8 cellular contexts compared by ENCODE assay signal in the genomic region with DNA sequence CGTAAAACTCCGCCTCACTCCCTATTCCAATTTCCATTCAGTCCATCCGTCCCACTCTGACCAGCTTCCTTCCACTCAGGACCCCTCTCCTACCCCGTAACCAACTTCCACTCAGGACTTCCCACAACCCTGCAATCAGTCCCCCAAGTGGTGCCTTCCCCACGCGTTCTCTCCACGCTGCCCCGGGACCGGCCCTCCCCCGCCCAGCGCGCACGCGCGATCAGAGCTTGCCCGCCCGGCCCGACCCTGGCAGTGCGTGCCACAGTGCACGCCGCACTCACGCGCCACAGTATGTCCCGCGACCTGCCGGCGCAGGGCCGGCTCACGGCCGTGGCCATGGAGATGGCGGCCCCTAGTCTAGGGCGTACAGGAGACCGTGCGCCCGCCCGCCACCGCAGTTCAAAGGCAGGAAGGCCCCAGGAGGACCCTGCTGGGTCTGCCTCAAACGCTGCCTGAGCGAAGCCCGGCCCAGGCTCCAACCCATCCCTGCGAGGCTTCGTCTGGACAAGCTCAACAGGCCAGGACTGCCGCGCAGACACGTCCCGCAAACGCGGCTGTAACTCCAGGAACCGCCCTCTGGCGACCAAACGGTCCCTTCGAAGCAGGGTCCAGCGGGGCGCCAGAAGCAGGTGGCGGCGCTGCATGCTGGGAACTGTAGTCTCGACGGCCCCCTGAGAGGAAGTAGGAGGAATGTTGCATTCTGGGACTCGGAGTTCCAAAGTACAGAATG. TPM values are rescaled to one million over a fixed set of nuclear protein-coding genes. Genes with fewer than 3 reads are reported as not detected.
DNase-seq lines count a peak whose midpoint lies in the region; ATAC-seq, FAIRE-seq and TF ChIP-seq lines count a peak whose summit lies in the region.

A gene with protein sequence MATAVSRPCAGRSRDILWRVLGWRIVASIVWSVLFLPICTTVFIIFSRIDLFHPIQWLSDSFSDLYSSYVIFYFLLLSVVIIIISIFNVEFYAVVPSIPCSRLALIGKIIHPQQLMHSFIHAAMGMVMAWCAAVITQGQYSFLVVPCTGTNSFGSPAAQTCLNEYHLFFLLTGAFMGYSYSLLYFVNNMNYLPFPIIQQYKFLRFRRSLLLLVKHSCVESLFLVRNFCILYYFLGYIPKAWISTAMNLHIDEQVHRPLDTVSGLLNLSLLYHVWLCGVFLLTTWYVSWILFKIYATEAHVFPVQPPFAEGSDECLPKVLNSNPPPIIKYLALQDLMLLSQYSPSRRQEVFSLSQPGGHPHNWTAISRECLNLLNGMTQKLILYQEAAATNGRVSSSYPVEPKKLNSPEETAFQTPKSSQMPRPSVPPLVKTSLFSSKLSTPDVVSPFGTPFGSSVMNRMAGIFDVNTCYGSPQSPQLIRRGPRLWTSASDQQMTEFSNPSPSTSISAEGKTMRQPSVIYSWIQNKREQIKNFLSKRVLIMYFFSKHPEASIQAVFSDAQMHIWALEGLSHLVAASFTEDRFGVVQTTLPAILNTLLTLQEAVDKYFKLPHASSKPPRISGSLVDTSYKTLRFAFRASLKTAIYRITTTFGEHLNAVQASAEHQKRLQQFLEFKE (minus strand): TSS at position 373 of the 730 bp plus-strand sequence. CDS start 35 bp downstream, at position 338.

- peaks cover 0 to 8% of the 10 kb centered on the region in 2 experiments; a peak in 1 of 5 replicates for H3K36me3 ChIP-seq in HepG2 (replicated peaks in 1 of 2; ENCODE audit: control insufficient read depth in 1 of 2, insufficient read depth in 2 of 2, low read length in 2 of 2)

- peaks cover 0 to 18% (median 14%) of the 10 kb centered on the region in 7 donors for H3K9me3 Mint-ChIP-seq in CD14-positive monocyte

- no peaks in the 10 kb centered on the region for H3K27me3 ChIP-seq in HepG2 (ENCODE audit: control insufficient read depth in 1 of 2, insufficient read depth in 2 of 2, low read length in 2 of 2)

- peaks cover 1 to 4% (median 2%) of the 10 kb centered on the region in 3 donors for H3K27me3 Mint-ChIP-seq in CD14-positive monocyte (ENCODE audit: low read depth in 3 of 3)

- TF ChIP-seq EP300 in HepG2 (IDR thresholded peaks at IDR 0.05; ENCODE audit: low read depth in 2 of 2, low read length in 2 of 2) = peak; percentile 13 to 36; a peak in 1 of 4 replicates
- TF ChIP-seq EP300 in HepG2 (CRISPR knock-in tag; IDR thresholded peaks at IDR 0.05; ENCODE audit: borderline replicate concordance) = peak; percentile 27; the same call in 1 of the 2 replicates

- peak; percentile 75 to 77; a peak in 3 of 4 replicates for TF ChIP-seq POLR2A in HepG2 (IDR thresholded peaks at IDR 0.05; ENCODE audit: insufficient read depth in 1 of 2, low read depth in 2 of 2, low read length in 2 of 2)

- TF ChIP-seq CTCF in CD14-positive monocyte (IDR thresholded peaks at IDR 0.05) (peak; percentile 5), HepG2 (CRISPR knock-in tag; IDR thresholded peaks at IDR 0.05) (peak; percentile 72)

- H3K4me1 ChIP-seq in HepG2 (ENCODE audit: insufficient read depth, low read length) = peaks cover 24% of the 10 kb centered on the region

- H4K20me1 ChIP-seq in HepG2 (ENCODE audit: insufficient read depth, low read length) = no peaks in the 10 kb centered on the region; the same call in 1 of the 2 replicates

- H3K27ac Mint-ChIP-seq in CD14-positive monocyte = peak within 1 kb of the TSS; percentile 94 to 99 (median 97)

- BruUV-seq in HepG2 (replicated peaks; lab: Mats Ljungman, UMichigan) = TSS peak; percentile 48

- intact Hi-C loops in CD14-positive monocyte (cut with micrococcal nuclease) (loop anchor here (2.0 to 5.0 kb wide), 4 partner anchors 54 to 215 kb away; a partner anchor contains a TSS), HepG2 (cut with micrococcal nuclease; ENCODE audit: unreplicated experiment) (loop anchor here (5.0 kb wide), 1 partner anchor 879 kb away; a partner anchor contains a TSS)

- CTCF ChIA-PET in HepG2 (lab: Yijun Ruan, JAX; ENCODE audit: low intra/inter-chr PET ratio, low total read pairs) = no interaction called here

- WGBS in HepG2 (ENCODE audit: low lambda C conversion rate) = 1% methylated on average over 26 of the region's 59 CpGs

- POLR2A ChIA-PET in HepG2 (lab: Yijun Ruan, JAX) = interaction anchor here (1.3 kb wide), 2 partner anchors 52 to 108 kb away, joined by 3 to 4 read pairs; a partner anchor contains a TSS

- peak; percentile 96 for FAIRE-seq in HepG2 (lab: Jason Lieb, UNC)

- H3K4me2 ChIP-seq in HepG2 (ENCODE audit: low read depth, low read length) = peak within 1 kb of the TSS; percentile 90

- H3K9me3 ChIP-seq in HepG2 (ENCODE audit: low read length) = peaks cover 12% of the 10 kb centered on the region

- peak; percentile 86 for ATAC-seq in GM19397 (IDR thresholded peaks at IDR 0.05; ENCODE audit: unreplicated experiment)
- peak; percentile 84 for ATAC-seq in HG03571 (IDR thresholded peaks at IDR 0.05; ENCODE audit: unreplicated experiment)
- ATAC-seq in HepG2 = peak; percentile 97

- in situ Hi-C loops in HepG2 (cut with HindIII; ENCODE audit: extremely low pct_ligation_motif_present, low pct_unique_long_range_greater_than_20kb) = no loop called here

- H3K4me3 ChIP-seq in HepG2 (replicated peaks in 1 of 3; ENCODE audit: insufficient read depth in 1 of 3, low read depth in 2 of 3, low read length in 3 of 3) = peak within 1 kb of the TSS; percentile 68 to 94 (median 82)

- peaks cover 22% of the 10 kb centered on the region for H3K4me1 Mint-ChIP-seq in CD14-positive monocyte

- peak within 1 kb of the TSS; percentile 90 for H2AFZ ChIP-seq in HepG2 (ENCODE audit: low read length)

- peaks cover 0 to 2% of the 10 kb centered on the region in 2 donors for H3K36me3 Mint-ChIP-seq in CD14-positive monocyte

- H3K27ac ChIP-seq in HepG2 (ENCODE audit: extremely low read length, insufficient read depth, low read length) = peak within 1 kb of the TSS; percentile 96

- TF ChIP-seq RAD21 in HepG2 (CRISPR knock-in tag; IDR thresholded peaks at IDR 0.05) = 0 out of 2 replicates have a peak, but pooled peaks have one; percentile 27

- peak within 1 kb of the TSS; percentile 88 for H3K9ac ChIP-seq in HepG2 (ENCODE audit: insufficient read depth, low read depth, low read length)

- DNase-seq in CD14-positive monocyte (ENCODE audit: low spot score) (peak; percentile 84), NCI-H82 (lab: John Stamatoyannopoulos, UW) (peak; percentile 99), dermis blood vessel endothelial cell (peak; percentile 98), HepG2 (ENCODE audit: low spot score) (peak; percentile 98)
- peak; percentile 83 to 88 for DNase-seq in activated CD4-positive, alpha-beta T cell treated with anti-CD3 and anti-CD28 coated beads, Interleukin-2, amount 50 U/mL, for 48 hours
- peak; percentile 85 for DNase-seq in stimulated activated CD4-positive, alpha-beta T cell treated with anti-CD3 and anti-CD28 coated beads, Interleukin-4, amount 100 ng/mL, for 1 hour

- peaks cover 43% of the 10 kb centered on the region for H3K79me2 ChIP-seq in HepG2 (ENCODE audit: insufficient read depth, low read length)

- H3K4me3 Mint-ChIP-seq in CD14-positive monocyte = peak within 1 kb of the TSS; percentile 93 to 98

TF ChIP-seq in HepG2, 621 proteins besides CTCF, POLR2A, EP300 and RAD21 (continues in another document):
- no peak for TF ChIP-seq NFATC3 (CRISPR knock-in tag; IDR thresholded peaks at IDR 0.05)
- TF ChIP-seq, protein P1, sequence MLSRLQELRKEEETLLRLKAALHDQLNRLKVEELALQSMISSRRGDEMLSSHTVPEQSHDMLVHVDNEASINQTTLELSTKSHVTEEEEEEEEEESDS (CRISPR knock-in tag; IDR thresholded peaks at IDR 0.05; ENCODE audit: borderline replicate concordance) = peak; percentile 75; the same call in 1 of the 2 replicates
- TF ChIP-seq NFYC (CRISPR knock-in tag; IDR thresholded peaks at IDR 0.05) = no peak
- no peak for TF ChIP-seq SMAD9 (CRISPR knock-in tag; IDR thresholded peaks at IDR 0.05)
- peak; percentile 92; the same call in 1 of the 2 replicates for TF ChIP-seq ZNF350 (CRISPR knock-in tag; IDR thresholded peaks at IDR 0.05; ENCODE audit: borderline replicate concordance, low read depth)
- peak; percentile 51; the same call in 1 of the 2 replicates for TF ChIP-seq ZFP1 (CRISPR knock-in tag; IDR thresholded peaks at IDR 0.05)
- no peak for TF ChIP-seq EZH2 (conservative IDR thresholded peaks at IDR 0.05; ENCODE audit: low read depth, low read length)

RNA-seq across cellular contexts. Expression of the gene that starts here (rescaled TPM):
- polyA plus RNA-seq in CD14-positive monocyte = 1 to 10 TPM; 4.7 to 6.1 TPM
- total RNA-seq in dermis blood vessel endothelial cell = 15.0 and 36.8 TPM in 2 replicates
- 44.6 and 50.9 TPM in 2 replicates for total RNA-seq in HepG2 (2016; rRNA removed; fragmentation: Illumina TruSeq; extraction: Trizol)
- total RNA-seq in HepG2 (2016; cell fraction: cytosol; rRNA removed; fragmentation: Illumina TruSeq; extraction: Trizol; ENCODE audit: low read depth) = 14.3 TPM in 2 replicates
- 43.8 and 49.0 TPM in 2 replicates for total RNA-seq in HepG2 (2016; cell fraction: insoluble cytoplasmic fraction; rRNA removed; fragmentation: Illumina TruSeq; extraction: Trizol)
- total RNA-seq in HepG2 (2016; cell fraction: membrane; rRNA removed; fragmentation: Illumina TruSeq; extraction: Trizol) = 24.9 and 31.6 TPM in 2 replicates
- total RNA-seq in HepG2 (2016; cell fraction: nucleus; rRNA removed; fragmentation: Illumina TruSeq; extraction: Trizol) = 44.8 and 50.7 TPM in 2 replicates
- 20.9 and 38.1 TPM in 2 replicates for polyA plus RNA-seq in HepG2 (2011; rRNA removed)
- 19.6 and 22.9 TPM in 2 replicates for polyA plus RNA-seq in HepG2 (2011; cell fraction: cytosol; rRNA removed)
- 7.1 and 8.4 TPM in 2 replicates for polyA plus RNA-seq in HepG2 (2011; cell fraction: nucleus; rRNA removed)
- polyA plus RNA-seq in HepG2 (2012) = 12.2 and 17.5 TPM in 2 replicates
- 3.9 and 4.1 TPM in 2 replicates for polyA plus RNA-seq in HepG2 (2016; cell fraction: cytosol; fragmentation: Illumina TruSeq; extraction: Trizol; ENCODE audit: low read depth)
- polyA plus RNA-seq in HepG2 (2016; cell fraction: insoluble cytoplasmic fraction; fragmentation: Illumina TruSeq; extraction: Trizol; ENCODE audit: low read depth) = 28.2 and 29.8 TPM in 2 replicates
- polyA plus RNA-seq in HepG2 (2016; cell fraction: membrane; fragmentation: Illumina TruSeq; extraction: Trizol; ENCODE audit: low read depth) = 11.7 and 13.0 TPM in 2 replicates
- polyA plus RNA-seq in HepG2 (2016; cell fraction: nucleus; fragmentation: Illumina TruSeq; extraction: Trizol; ENCODE audit: insufficient read depth, low read depth) = 44.5 and 45.2 TPM in 2 replicates
- polyA minus RNA-seq in HepG2 (2011; rRNA and poly(A)+ RNA removed; ENCODE audit: low replicate concordance) = 112 and 221 TPM in 2 replicates
- 28.3 and 30.2 TPM in 2 replicates for polyA minus RNA-seq in HepG2 (2011; cell fraction: cytosol; rRNA and poly(A)+ RNA removed)
- 15.7 and 18.4 TPM in 2 replicates for polyA minus RNA-seq in HepG2 (2011; cell fraction: nucleus; rRNA and poly(A)+ RNA removed)

Comparison
In these comparisons a context has a peak if more than half of its experiments do, and no peak if none do; other contexts are left out.
1. Peak in every context shown above with its lines: DNase-seq, ATAC-seq, H3K4me3 ChIP-seq and H3K27ac ChIP-seq.